Comparison of ENCODE assay signal across 5 cellular contexts in genomic region chr12:7921181-7921580, GRCh38. TPM values are rescaled to one million over a fixed set of nuclear protein-coding genes. Genes with fewer than 3 reads are reported as not detected.
"Had no signal": no experiment of that assay in that cellular context is flagged by ENCODE, and none has a peak within 500 bp of the region (broad histone marks: within the 10 kb centered on the region; RNA-seq: fewer than 3 reads in every experiment).

No MANE protein-coding gene starts in this region.

RNA-seq across cellular contexts. Expression of gene SLC2A14, which starts 48.5 kb away (rescaled TPM):
- total RNA-seq: ascending aorta, kidney epithelial cell, myocyte, occipital lobe had no signal
- polyA plus RNA-seq: heart left ventricle had no signal
